1 cellular context compared by ENCODE assay signal in the genomic region with DNA sequence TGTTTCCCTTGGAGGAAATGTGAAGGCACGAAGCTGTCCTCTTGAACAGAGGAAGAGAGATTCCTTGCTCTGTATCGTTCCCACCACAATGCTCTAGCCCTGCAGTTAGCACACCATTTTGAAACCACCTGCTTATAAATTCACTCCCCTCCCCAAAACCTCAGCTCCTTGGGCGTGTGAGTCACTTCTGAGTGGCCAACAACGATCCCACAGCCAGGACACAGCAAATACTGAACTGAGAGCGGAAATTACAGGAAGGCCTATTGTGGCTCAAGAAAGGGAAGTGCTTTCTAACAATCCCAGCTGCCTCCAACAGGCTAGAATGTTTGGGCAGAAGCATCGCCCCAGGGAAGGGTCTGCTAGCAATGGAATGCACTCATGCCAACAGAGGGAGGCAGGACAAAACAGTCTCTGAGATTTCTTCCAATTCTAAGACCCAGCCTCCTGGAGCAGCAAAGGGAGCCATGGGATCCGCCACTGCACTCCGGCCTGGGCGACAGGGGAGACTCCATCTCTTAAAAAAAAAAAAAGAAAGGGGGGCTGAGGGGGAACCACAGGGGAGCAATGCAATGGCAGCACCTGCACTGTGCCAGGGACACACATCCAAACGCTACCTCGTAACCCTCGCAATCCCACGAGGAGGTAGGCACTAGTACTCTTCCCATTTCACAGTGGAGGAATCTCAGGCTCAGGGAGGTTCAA.
TF ChIP-seq lines count a peak whose summit lies in the region.

No MANE protein-coding gene starts in this region.

TF ChIP-seq in GM23338, 12 proteins besides CTCF, POLR2A, EP300 and RAD21 (continued from another document):
- TF ChIP-seq ETS1 (IDR thresholded peaks at IDR 0.05) = no peak
- no peak for TF ChIP-seq POLR2AphosphoS5 (IDR thresholded peaks at IDR 0.05; ENCODE audit: low read depth)
- TF ChIP-seq EZH2 (IDR thresholded peaks at IDR 0.05; ENCODE audit: low read depth, unreplicated experiment) = no peak
- TF ChIP-seq EZH2phosphoT487 (IDR thresholded peaks at IDR 0.05; ENCODE audit: unreplicated experiment) = no peak
- no peak for TF ChIP-seq CREB1 (CRISPR knock-in tag; IDR thresholded peaks at IDR 0.05; ENCODE audit: low read depth)
